24 cellular contexts compared by ENCODE assay signal in the genomic region with DNA sequence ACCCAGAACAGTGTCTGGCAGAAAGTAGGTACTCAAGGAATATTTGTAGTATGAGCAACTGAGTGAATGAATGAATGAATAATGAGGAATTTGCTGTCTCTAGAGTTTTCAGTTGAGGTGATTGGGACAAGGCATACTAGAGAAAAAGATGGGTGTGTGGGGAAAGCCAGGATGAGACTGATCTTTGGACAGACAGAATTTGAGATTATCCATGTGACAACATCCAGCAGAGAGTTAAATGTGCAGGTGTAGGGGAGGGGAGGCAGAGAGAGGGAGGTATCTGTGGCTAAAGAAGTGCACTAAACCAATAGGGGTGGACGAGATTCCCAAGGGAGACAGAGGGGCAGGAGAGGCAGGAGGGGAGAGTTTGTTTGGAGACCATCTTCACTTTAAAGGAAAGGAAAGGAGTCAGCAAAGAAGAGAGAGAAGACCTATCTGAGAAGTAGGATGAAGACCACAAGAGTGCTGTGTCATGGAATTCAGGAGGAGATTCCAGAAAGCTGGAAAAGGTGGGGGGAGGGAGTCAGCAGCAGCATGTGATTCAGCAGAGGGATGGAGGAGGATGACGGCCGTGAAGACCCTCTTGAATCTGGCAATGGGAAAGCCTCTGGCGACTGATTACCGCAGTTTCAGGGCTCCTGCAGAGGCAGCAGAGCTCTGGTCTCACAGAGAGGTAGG. TPM values are rescaled to one million over a fixed set of nuclear protein-coding genes. Genes with fewer than 3 reads are reported as not detected.
DNase-seq lines count a peak whose midpoint lies in the region; ATAC-seq, FAIRE-seq and TF ChIP-seq lines count a peak whose summit lies in the region.
"Had no signal": no experiment of that assay in that cellular context is flagged by ENCODE, and none has a peak within 500 bp of the region (broad histone marks: within the 10 kb centered on the region; RNA-seq: fewer than 3 reads in every experiment).

No MANE protein-coding gene starts in this region.

- ATAC-seq in HepG2 (no peak), right lobe of liver (no peak), HG03565 (IDR thresholded peaks at IDR 0.05; ENCODE audit: unreplicated experiment) (no peak)

- peaks cover 70% of the 10 kb centered on the region for H3K4me1 ChIP-seq in HepG2 (ENCODE audit: insufficient read depth, low read length)
- H3K4me1 ChIP-seq in right lobe of liver, result peaks cover 0 to 7% (median 3%) of the 10 kb centered on the region in 4 donors
- peaks cover 5 to 24% (median 8%) of the 10 kb centered on the region in 4 experiments for H3K4me1 ChIP-seq in H1 (replicated peaks in 1 of 4; ENCODE audit: control insufficient read depth in 3 of 4, insufficient read depth in 4 of 4, low read length in 3 of 4)
- peaks cover 58% of the 10 kb centered on the region for H3K4me1 ChIP-seq in parathyroid adenoma

- intact Hi-C loops in HepG2 (cut with micrococcal nuclease; ENCODE audit: unreplicated experiment) (no loop called here), right lobe of liver (cut with DNase I) (no loop called here)

- H2BK5ac ChIP-seq in H1 (ENCODE audit: low read depth, low read length), result no peak overlapping the region

- DNase-seq in HepG2 (ENCODE audit: low spot score) (peak; percentile 50), right lobe of liver (no peak), H1 (ENCODE audit: low read depth in 1 of 2, low spot score in 2 of 2) (no peak), caudate nucleus (lab: John Stamatoyannopoulos, UW) (no peak), NCI-H69 (lab: John Stamatoyannopoulos, UW) (no peak)
- DNase-seq: 8988T; BE2C; CD4-positive, CD25-positive, alpha-beta regulatory T cell; CD8-positive, alpha-beta memory T cell; COR-L47; DMS 273 treated with DMSO at 0.1 percent for 48 hours; DMS53; DND-41; EL; HCEC 1CT; HFFc6 had no signal

- POLR2A ChIA-PET in HepG2 (lab: Yijun Ruan, JAX) (interaction anchor here (1.6 kb wide), 1 partner anchor 13 kb away, joined by 4 read pairs; no protein-coding TSS in a partner anchor), H1 (lab: Charles Lee; ENCODE audit: partially characterized antibody) (interaction anchor here (0.7 to 1.6 kb wide), 2 partner anchors 144 to 232 kb away, joined by 3 read pairs; no protein-coding TSS in a partner anchor)

- no peak for TF ChIP-seq RAD21 in HepG2 (CRISPR knock-in tag; IDR thresholded peaks at IDR 0.05)
- no peak for TF ChIP-seq RAD21 in H1 (IDR thresholded peaks at IDR 0.05 in 1 of 2, conservative IDR thresholded peaks at IDR 0.05 in 1 of 2; ENCODE audit: low read depth in 2 of 2, low read length in 2 of 2)

- 76% methylated on average over 5 of the region's 5 CpGs for WGBS in HepG2 (ENCODE audit: low lambda C conversion rate)
- 16% methylated on average over 5 of the region's 5 CpGs for WGBS in right lobe of liver (ENCODE audit: insufficient coverage, low coverage, low lambda C conversion rate, missing lambda C conversion rate)
- WGBS in H1 (ENCODE audit: extremely low coverage in 1 of 2, insufficient coverage in 1 of 2, insufficient read length in 1 of 2, insufficient replicate concordance in 2 of 2, low coverage in 1 of 2, low lambda C conversion rate in 2 of 2, missing lambda C conversion rate in 1 of 2), 2 experiments, result 65% methylated on average over 5 of the region's 5 CpGs; no CpG with 5 or more reads in 1 of the 2 experiments

- H3K4me2 ChIP-seq in HepG2 (ENCODE audit: low read depth, low read length) (peak overlapping the region; percentile 67), H1 (ENCODE audit: insufficient read depth in 1 of 2, low read depth in 2 of 2, low read length in 2 of 2) (peak overlapping the region in 1 of 2 experiments; percentile 44; a peak in 2 of 4 replicates), parathyroid adenoma (ENCODE audit: low read length) (no peak overlapping the region)

- peaks cover 2 to 9% of the 10 kb centered on the region in 2 experiments; a peak in 2 of 5 replicates for H3K36me3 ChIP-seq in HepG2 (replicated peaks in 1 of 2; ENCODE audit: control insufficient read depth in 1 of 2, insufficient read depth in 2 of 2, low read length in 2 of 2)
- no peaks in the 10 kb centered on the region for H3K36me3 ChIP-seq in right lobe of liver
- no peaks in the 10 kb centered on the region for H3K36me3 ChIP-seq in H1 (ENCODE audit: control insufficient read depth in 2 of 4, insufficient read depth in 4 of 4, low read length in 3 of 4)
- H3K36me3 ChIP-seq in parathyroid adenoma (ENCODE audit: control insufficient read depth, insufficient read depth, low read length), result no peaks in the 10 kb centered on the region

- H2BK15ac ChIP-seq in H1 (ENCODE audit: low read length), result no peak overlapping the region

- no peak overlapping the region for H3K56ac ChIP-seq in H1 (replicated peaks; ENCODE audit: insufficient read length, low read depth, low read length)

- TF ChIP-seq EP300 in HepG2 (IDR thresholded peaks at IDR 0.05; ENCODE audit: low read depth in 2 of 2, low read length in 2 of 2) (no peak), HepG2 (CRISPR knock-in tag; IDR thresholded peaks at IDR 0.05; ENCODE audit: borderline replicate concordance) (no peak), H1 (IDR thresholded peaks at IDR 0.05; ENCODE audit: borderline replicate concordance in 1 of 2, low read depth in 2 of 2, low read length in 2 of 2) (no peak)

- H2BK120ac ChIP-seq in H1 (replicated peaks; ENCODE audit: low read depth, low read length), result no peak overlapping the region

- CTCF ChIA-PET in HepG2 (lab: Yijun Ruan, JAX; ENCODE audit: low intra/inter-chr PET ratio, low total read pairs) (no interaction called here), H1 (lab: Charles Lee; ENCODE audit: partially characterized antibody) (interaction anchor here (0.8 to 5.9 kb wide), 13 partner anchors 11 to 176 kb away, joined by 3 to 71 read pairs (median 5); no protein-coding TSS in a partner anchor)

- H3K14ac ChIP-seq in H1 (ENCODE audit: insufficient read length), result no peak overlapping the region

- H2AFZ ChIP-seq in HepG2 (ENCODE audit: low read length), result no peak overlapping the region
- no peak overlapping the region for H2AFZ ChIP-seq in H1 (ENCODE audit: low read length)
- no peak overlapping the region for H2AFZ ChIP-seq in parathyroid adenoma

- no peak overlapping the region for H3K4me3 ChIP-seq in HepG2 (replicated peaks in 1 of 3; ENCODE audit: insufficient read depth in 1 of 3, low read depth in 2 of 3, low read length in 3 of 3)
- no peak overlapping the region for H3K4me3 ChIP-seq in right lobe of liver
- no peak overlapping the region for H3K4me3 ChIP-seq in H1 (ENCODE audit: extremely low read depth in 1 of 4, insufficient read depth in 2 of 4, low read depth in 3 of 4, low read length in 4 of 4)
- H3K4me3 ChIP-seq in parathyroid adenoma (ENCODE audit: low read depth, low read length), result no peak overlapping the region

- no peak overlapping the region for H3K23ac ChIP-seq in H1 (ENCODE audit: insufficient read length)

- no peak overlapping the region for H2BK20ac ChIP-seq in H1 (ENCODE audit: low read length)

- no peak for TF ChIP-seq CTCF in HepG2 (CRISPR knock-in tag; IDR thresholded peaks at IDR 0.05)
- TF ChIP-seq CTCF in right lobe of liver (IDR thresholded peaks at IDR 0.05), result no peak
- TF ChIP-seq CTCF in H1 (IDR thresholded peaks at IDR 0.05; ENCODE audit: control extremely low read depth in 1 of 3, insufficient read depth in 1 of 3, low read depth in 1 of 3, low read length in 3 of 3), result no peak
- no peak for TF ChIP-seq CTCF in parathyroid adenoma (IDR thresholded peaks at IDR 0.05)

- no peaks in the 10 kb centered on the region for H3K79me1 ChIP-seq in H1 (ENCODE audit: low read depth, low read length)

- no peak overlapping the region for H3K27ac ChIP-seq in HepG2 (ENCODE audit: extremely low read length, insufficient read depth, low read length)
- no peak overlapping the region for H3K27ac ChIP-seq in right lobe of liver
- no peak overlapping the region for H3K27ac ChIP-seq in H1 (ENCODE audit: low read depth, low read length)
- H3K27ac ChIP-seq in parathyroid adenoma, result peak overlapping the region; percentile 43
- H3K27ac ChIP-seq in caudate nucleus (ENCODE audit: low read depth, low read length), result no peak overlapping the region

- H3K9ac ChIP-seq in HepG2 (ENCODE audit: insufficient read depth, low read depth, low read length) (no peak overlapping the region), H1 (replicated peaks in 1 of 4; ENCODE audit: extremely low read depth in 1 of 4, low read depth in 3 of 4, low read length in 3 of 4) (no peak overlapping the region), parathyroid adenoma (no peak overlapping the region)

- H3K4ac ChIP-seq in H1 (replicated peaks; ENCODE audit: insufficient read length, low read depth, low read length), result no peak overlapping the region

- no peaks in the 10 kb centered on the region for H4K20me1 ChIP-seq in HepG2 (ENCODE audit: insufficient read depth, low read length)
- peaks cover 10 to 17% of the 10 kb centered on the region in 2 experiments for H4K20me1 ChIP-seq in H1 (replicated peaks in 1 of 2; ENCODE audit: control insufficient read depth in 1 of 2, insufficient read depth in 2 of 2, low read length in 2 of 2)

- no peaks in the 10 kb centered on the region for H3K9me3 ChIP-seq in HepG2 (ENCODE audit: low read length)
- no peaks in the 10 kb centered on the region for H3K9me3 ChIP-seq in right lobe of liver
- no peaks in the 10 kb centered on the region for H3K9me3 ChIP-seq in H1 (ENCODE audit: insufficient read depth in 2 of 2, low read depth in 1 of 2, low read length in 1 of 2)
- no peaks in the 10 kb centered on the region for H3K9me3 ChIP-seq in parathyroid adenoma (ENCODE audit: control insufficient read depth, low read length)
- H3K9me3 ChIP-seq: BE2C had no signal

- H3K18ac ChIP-seq in H1 (ENCODE audit: extremely low read depth, low read length), result no peak overlapping the region; the same call in 1 of the 2 replicates

- H3K79me2 ChIP-seq in HepG2 (ENCODE audit: insufficient read depth, low read length) (peaks cover 9% of the 10 kb centered on the region), H1 (ENCODE audit: control insufficient read depth in 1 of 2, insufficient read depth in 2 of 2, low read length in 2 of 2) (no peaks in the 10 kb centered on the region), parathyroid adenoma (no peaks in the 10 kb centered on the region)

- H3K27me3 ChIP-seq in HepG2 (ENCODE audit: control insufficient read depth in 1 of 2, insufficient read depth in 2 of 2, low read length in 2 of 2) (no peaks in the 10 kb centered on the region), right lobe of liver (peaks cover 0 to 10% of the 10 kb centered on the region in 2 donors), H1 (replicated peaks in 1 of 4; ENCODE audit: control insufficient read depth in 3 of 4, extremely low read depth in 1 of 4, insufficient read depth in 3 of 4, low read length in 3 of 4) (peaks cover 0 to 19% (median 6%) of the 10 kb centered on the region in 4 experiments; a peak in 3 of 7 replicates), parathyroid adenoma (ENCODE audit: control insufficient read depth, insufficient read depth, low read length) (no peaks in the 10 kb centered on the region)
- H3K27me3 ChIP-seq: BE2C had no signal

- in situ Hi-C loops in HepG2 (cut with HindIII; ENCODE audit: extremely low pct_ligation_motif_present, low pct_unique_long_range_greater_than_20kb), result loop anchor here (5.0 to 25.0 kb wide), 4 partner anchors 77 to 563 kb away; partner anchors contain the start of gene FAF2

- peak overlapping the region; percentile 87; the same call in 1 of the 2 replicates for H2BK12ac ChIP-seq in H1 (ENCODE audit: low read depth, low read length)

- FAIRE-seq in HepG2 (lab: Jason Lieb, UNC), result peak; percentile 40
- FAIRE-seq in H1 (lab: Jason Lieb, UNC), result no peak
- FAIRE-seq: G401.6, GM12891, GM19239, H54, HTR-8/SVneo had no signal

- no peak overlapping the region for H4K8ac ChIP-seq in H1 (ENCODE audit: extremely low read depth, insufficient read depth, low read length)

- no peak overlapping the region for H2AK5ac ChIP-seq in H1 (ENCODE audit: low read depth, low read length)

- H4K5ac ChIP-seq in H1 (ENCODE audit: insufficient read length, low read depth, low read length), result no peak overlapping the region

- BruUV-seq in HepG2 (replicated peaks; lab: Mats Ljungman, UMichigan), result no TSS peak

- peaks cover 11% of the 10 kb centered on the region for H3K23me2 ChIP-seq in H1 (ENCODE audit: low read depth, low read length)

- H4K91ac ChIP-seq in H1 (replicated peaks; ENCODE audit: insufficient read length, low read length), result no peak overlapping the region

- no peak for TF ChIP-seq POLR2A in HepG2 (IDR thresholded peaks at IDR 0.05; ENCODE audit: insufficient read depth in 1 of 2, low read depth in 2 of 2, low read length in 2 of 2)
- TF ChIP-seq POLR2A in right lobe of liver (IDR thresholded peaks at IDR 0.05), result no peak
- no peak for TF ChIP-seq POLR2A in H1 (IDR thresholded peaks at IDR 0.05; ENCODE audit: control extremely low read depth in 1 of 2, low read depth in 2 of 2, low read length in 2 of 2)

RNA-seq across cellular contexts. Expression of gene CPLX2, which starts 3.2 kb away (rescaled TPM):
- total RNA-seq in HepG2 (2016; rRNA removed; fragmentation: Illumina TruSeq; extraction: Trizol) (76.7 and 78.2 TPM in 2 replicates), right lobe of liver (under 1 TPM in 2 of 6 experiments, not detected in 4; 0.18 to 0.56 TPM)
- 5.2 and 5.6 TPM in 2 replicates for total RNA-seq in HepG2 (2016; cell fraction: cytosol; rRNA removed; fragmentation: Illumina TruSeq; extraction: Trizol; ENCODE audit: low read depth)
- total RNA-seq in HepG2 (2016; cell fraction: insoluble cytoplasmic fraction; rRNA removed; fragmentation: Illumina TruSeq; extraction: Trizol), result 71.9 and 77.2 TPM in 2 replicates
- total RNA-seq in HepG2 (2016; cell fraction: membrane; rRNA removed; fragmentation: Illumina TruSeq; extraction: Trizol), result 30.7 and 32.7 TPM in 2 replicates
- 36.3 and 39.1 TPM in 2 replicates for total RNA-seq in HepG2 (2016; cell fraction: nucleus; rRNA removed; fragmentation: Illumina TruSeq; extraction: Trizol)
- polyA plus RNA-seq in HepG2 (2011; rRNA removed) (8.3 and 15.9 TPM in 2 replicates), H1 (2011; rRNA removed) (0.28 and 0.35 TPM in 2 replicates)
- polyA plus RNA-seq in HepG2 (2011; cell fraction: cytosol; rRNA removed), result 7.9 and 22.0 TPM in 2 replicates
- 10.3 and 30.4 TPM in 2 replicates for polyA plus RNA-seq in HepG2 (2011; cell fraction: nucleus; rRNA removed)
- polyA plus RNA-seq in HepG2 (2012), result 15.3 and 18.2 TPM in 2 replicates
- 3.4 and 4.4 TPM in 2 replicates for polyA plus RNA-seq in HepG2 (2016; cell fraction: cytosol; fragmentation: Illumina TruSeq; extraction: Trizol; ENCODE audit: low read depth)
- polyA plus RNA-seq in HepG2 (2016; cell fraction: insoluble cytoplasmic fraction; fragmentation: Illumina TruSeq; extraction: Trizol; ENCODE audit: low read depth), result 78.3 and 86.6 TPM in 2 replicates
- 24.2 and 24.8 TPM in 2 replicates for polyA plus RNA-seq in HepG2 (2016; cell fraction: membrane; fragmentation: Illumina TruSeq; extraction: Trizol; ENCODE audit: low read depth)
- 69.9 and 75.7 TPM in 2 replicates for polyA plus RNA-seq in HepG2 (2016; cell fraction: nucleus; fragmentation: Illumina TruSeq; extraction: Trizol; ENCODE audit: insufficient read depth, low read depth)
- 27.3 TPM in 1 of 2 replicates, not detected in the other for polyA minus RNA-seq in HepG2 (2011; rRNA and poly(A)+ RNA removed; ENCODE audit: low replicate concordance)
- polyA minus RNA-seq in HepG2 (2011; cell fraction: cytosol; rRNA and poly(A)+ RNA removed), result 4.8 and 16.6 TPM in 2 replicates
- 4.5 and 6.4 TPM in 2 replicates for polyA minus RNA-seq in HepG2 (2011; cell fraction: nucleus; rRNA and poly(A)+ RNA removed)
- total RNA-seq in H1 (2021; fragmentation: NEBNext Ultra II Directional; extraction: Animal tissue kit (Norgen Biotek cat#: 25700)), result 0.32 and 0.42 TPM in 2 replicates
- polyA plus RNA-seq in H1 (2011; cell fraction: cytosol; rRNA removed), result 0.40 TPM
- 0.24 TPM for polyA plus RNA-seq in H1 (2011; cell fraction: nucleus; rRNA removed)
- 0.39 to 1.3 TPM (median 0.99 TPM) in 4 replicates for polyA plus RNA-seq in H1 (2012, experiment 1 of 2)
- 0.55 TPM for polyA plus RNA-seq in H1 (2012, experiment 2 of 2)
- polyA plus RNA-seq in H1 (2013, experiment 1 of 2), result 0.14 TPM
- polyA plus RNA-seq in H1 (2013, experiment 2 of 2), result 0.18 TPM
- 0.32 and 0.37 TPM in 2 replicates for polyA minus RNA-seq in H1 (2011; rRNA and poly(A)+ RNA removed)
- polyA minus RNA-seq in H1 (2011; cell fraction: cytosol; rRNA and poly(A)+ RNA removed), result not detected
- not detected for polyA minus RNA-seq in H1 (2011; cell fraction: nucleus; rRNA and poly(A)+ RNA removed)
- total RNA-seq: CD4-positive, CD25-positive, alpha-beta regulatory T cell; CD8-positive, alpha-beta memory T cell; HFFc6 had no signal
- polyA plus RNA-seq: CD8-positive, alpha-beta memory T cell; IgD-negative memory B cell had no signal
